Comparison of ENCODE assay signal across 24 cellular contexts in the genomic region with DNA sequence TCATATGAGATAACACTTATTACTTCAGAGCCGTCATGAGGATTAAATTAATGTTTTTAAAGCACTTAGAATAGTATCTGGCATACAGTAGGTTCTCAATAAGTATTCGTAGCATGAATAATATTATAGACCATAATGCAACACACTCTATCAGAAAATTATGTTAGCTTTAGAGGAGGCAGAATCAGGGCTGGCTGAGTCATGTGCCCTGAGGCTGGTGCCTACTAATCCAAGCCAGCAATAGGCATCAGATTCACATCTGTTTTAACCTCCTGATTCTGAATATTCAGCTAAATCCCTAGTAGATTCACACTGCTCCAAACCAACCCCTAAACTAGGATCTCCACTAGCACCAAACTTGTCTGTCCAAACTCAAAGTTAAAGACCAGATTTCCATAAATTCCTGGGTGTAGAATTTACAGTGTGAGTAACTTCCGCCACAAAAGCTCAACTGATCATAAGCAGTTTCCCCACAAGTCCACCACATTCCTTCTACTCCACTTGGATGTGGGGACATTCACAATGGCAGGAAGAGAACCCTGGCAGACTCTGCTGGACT.
DNase-seq lines count a peak whose midpoint lies in the region; ATAC-seq and TF ChIP-seq lines count a peak whose summit lies in the region.
"Had no signal": no experiment of that assay in that cellular context is flagged by ENCODE, and none has a peak within 500 bp of the region (broad histone marks: within the 10 kb centered on the region; RNA-seq: fewer than 3 reads in every experiment).

No MANE protein-coding gene starts in this region.

- H2BK5ac ChIP-seq in trophoblast cell (ENCODE audit: low read depth, low read length, poor library complexity), result no peak overlapping the region

- no peaks in the 10 kb centered on the region for H3K36me3 ChIP-seq in RWPE2 (ENCODE audit: low read depth)
- H3K36me3 ChIP-seq in trophoblast cell (ENCODE audit: control insufficient read depth in 1 of 2, insufficient read depth in 2 of 2, low read length in 2 of 2), result no peaks in the 10 kb centered on the region
- H3K36me3 ChIP-seq: prostate gland, tibial nerve had no signal

- no peak overlapping the region for H3K4me2 ChIP-seq in trophoblast cell (ENCODE audit: low read length)
- H3K4me2 ChIP-seq: GM23338 had no signal

- WGBS in trophoblast cell (ENCODE audit: extremely low coverage, insufficient coverage, insufficient read length), result no CpG with 5 or more reads among the region's 3 CpGs
- 60 to 63% methylated on average over 3 of the region's 3 CpGs for WGBS in lower leg skin, 2 donors

- H4K12ac ChIP-seq in trophoblast cell (ENCODE audit: low read depth, low read length), result no peak overlapping the region

- TF ChIP-seq POLR2A in lower leg skin (IDR thresholded peaks at IDR 0.05), result no peak

- no peak overlapping the region for H2AK5ac ChIP-seq in trophoblast cell (ENCODE audit: low read length)

- peak; percentile 87 for ATAC-seq in RWPE2 (ENCODE audit: low read depth)
- no peak for ATAC-seq in sciatic nerve
- ATAC-seq: GM23338, left lobe of liver had no signal

- H2AFZ ChIP-seq in trophoblast cell (ENCODE audit: insufficient read depth, low read length, poor library complexity), result no peak overlapping the region
- H2AFZ ChIP-seq: GM23338 had no signal

- no peaks in the 10 kb centered on the region for H3K79me2 ChIP-seq in trophoblast cell (ENCODE audit: control insufficient read depth, insufficient read depth, low read length, poor library complexity)

- H3K23ac ChIP-seq in trophoblast cell (ENCODE audit: low read length), result no peak overlapping the region

- intact Hi-C loops in lower leg skin (cut with DNase I; ENCODE audit: low total_unique reads), result no loop called here
- intact Hi-C loops in sciatic nerve (cut with DNase I), result loop anchor here (10.0 kb wide), 1 partner anchor 923 kb away; no protein-coding TSS in a partner anchor

- H2BK120ac ChIP-seq in trophoblast cell (ENCODE audit: insufficient read depth, low read length, poor library complexity), result no peak overlapping the region

- no peak for TF ChIP-seq CTCF in RWPE2 (IDR thresholded peaks at IDR 0.05; ENCODE audit: poor library complexity, severe bottlenecking)
- no peak for TF ChIP-seq CTCF in lower leg skin (IDR thresholded peaks at IDR 0.05)

- H3K27me3 ChIP-seq in RWPE2 (ENCODE audit: insufficient read depth, poor library complexity, severe bottlenecking) (no peaks in the 10 kb centered on the region), trophoblast cell (ENCODE audit: insufficient read depth, low read length) (no peaks in the 10 kb centered on the region)
- H3K27me3 ChIP-seq: tibial nerve had no signal

- peaks cover 1% of the 10 kb centered on the region for H3K9me3 ChIP-seq in RWPE2 (ENCODE audit: severe bottlenecking)
- no peaks in the 10 kb centered on the region for H3K9me3 ChIP-seq in trophoblast cell (ENCODE audit: insufficient read depth, low read depth, low read length)
- H3K9me3 ChIP-seq: prostate gland had no signal

- H3K4ac ChIP-seq in trophoblast cell (ENCODE audit: low read depth, low read length), result no peak overlapping the region

- H3K9ac ChIP-seq in trophoblast cell (ENCODE audit: low read length), result no peak overlapping the region

- H3K4me3 ChIP-seq in RWPE2 (ENCODE audit: severe bottlenecking) (no peak overlapping the region), trophoblast cell (ENCODE audit: low read depth, low read length) (no peak overlapping the region), lower leg skin (ENCODE audit: low read depth, poor library complexity, severe bottlenecking) (no peak overlapping the region)
- H3K4me3 ChIP-seq: GM23338, prostate gland, tibial nerve had no signal

- H3K4me1 ChIP-seq in RWPE2 (ENCODE audit: insufficient read depth, poor library complexity, severe bottlenecking) (peaks cover 4% of the 10 kb centered on the region), trophoblast cell (ENCODE audit: control insufficient read depth in 1 of 2, insufficient read depth in 2 of 2, low read length in 2 of 2) (peaks cover 0 to 2% of the 10 kb centered on the region in 2 experiments)
- H3K4me1 ChIP-seq: prostate gland had no signal

- H3K14ac ChIP-seq in trophoblast cell (ENCODE audit: low read length), result no peak overlapping the region

- no peak overlapping the region for H3K27ac ChIP-seq in RWPE2 (ENCODE audit: poor library complexity, severe bottlenecking)
- H3K27ac ChIP-seq in trophoblast cell (ENCODE audit: low read depth, low read length), result no peak overlapping the region
- H3K27ac ChIP-seq: HL-60, prostate gland, tibial nerve had no signal

- DNase-seq in EL, result peak; percentile 77
- no peak for DNase-seq in RWPE2 (ENCODE audit: low spot score)
- peak; percentile 32 for DNase-seq in epidermal melanocyte (ENCODE audit: insufficient read length, low spot score)
- DNase-seq in trophoblast cell, result peak; percentile 42 to 70
- no peak for DNase-seq in lower leg skin (ENCODE audit: low spot score in 2 of 2)
- DNase-seq in sciatic nerve (ENCODE audit: low spot score), result no peak
- DNase-seq in NCI-H1694 (lab: John Stamatoyannopoulos, UW), result no peak
- DNase-seq: activated CD4-positive, alpha-beta T cell treated with anti-CD3 and anti-CD28 coated beads, Interleukin-2, amount 10 ng/mL, durations not matched to agents 7 days and 5 days; activated naive CD8-positive, alpha-beta T cell treated with anti-CD3 and anti-CD28 coated beads, Interleukin-2, amount 10 ng/mL, durations not matched to agents 7 days and 5 days; AML-193; glutamatergic neuron; IMR-90; midbrain; MM.1S; NCI-H1436 treated with DMSO at 0.1 percent for 48 hours; NCI-H2171 treated with DMSO at 0.1 percent for 48 hours; NCI-H69; SHP77 treated with DMSO at 0.1 percent for 48 hours; stimulated activated CD4-positive, alpha-beta T cell treated with anti-CD3 and anti-CD28 coated beads, Interleukin-4, amount 100 ng/mL, for 24 hours had no signal

- no peak overlapping the region for H4K8ac ChIP-seq in trophoblast cell (ENCODE audit: low read depth, low read length)

- no peak overlapping the region for H4K91ac ChIP-seq in trophoblast cell (ENCODE audit: low read depth, low read length)

- no peaks in the 10 kb centered on the region for H3K79me1 ChIP-seq in trophoblast cell (ENCODE audit: low read length)

- H3K18ac ChIP-seq in trophoblast cell (ENCODE audit: low read length), result no peak overlapping the region

- H2BK12ac ChIP-seq in trophoblast cell (ENCODE audit: low read length), result no peak overlapping the region

Comparison
In these comparisons a context has a peak if more than half of its experiments do, and no peak if none do; other contexts are left out.
1. DNase-seq: peak in EL (single experiment), epidermal melanocyte (single experiment) and trophoblast cell (2 of 2); none in RWPE2 (single experiment), lower leg skin (0 of 2), sciatic nerve (single experiment) and NCI-H1694 (single experiment).